In the genomic region with DNA sequence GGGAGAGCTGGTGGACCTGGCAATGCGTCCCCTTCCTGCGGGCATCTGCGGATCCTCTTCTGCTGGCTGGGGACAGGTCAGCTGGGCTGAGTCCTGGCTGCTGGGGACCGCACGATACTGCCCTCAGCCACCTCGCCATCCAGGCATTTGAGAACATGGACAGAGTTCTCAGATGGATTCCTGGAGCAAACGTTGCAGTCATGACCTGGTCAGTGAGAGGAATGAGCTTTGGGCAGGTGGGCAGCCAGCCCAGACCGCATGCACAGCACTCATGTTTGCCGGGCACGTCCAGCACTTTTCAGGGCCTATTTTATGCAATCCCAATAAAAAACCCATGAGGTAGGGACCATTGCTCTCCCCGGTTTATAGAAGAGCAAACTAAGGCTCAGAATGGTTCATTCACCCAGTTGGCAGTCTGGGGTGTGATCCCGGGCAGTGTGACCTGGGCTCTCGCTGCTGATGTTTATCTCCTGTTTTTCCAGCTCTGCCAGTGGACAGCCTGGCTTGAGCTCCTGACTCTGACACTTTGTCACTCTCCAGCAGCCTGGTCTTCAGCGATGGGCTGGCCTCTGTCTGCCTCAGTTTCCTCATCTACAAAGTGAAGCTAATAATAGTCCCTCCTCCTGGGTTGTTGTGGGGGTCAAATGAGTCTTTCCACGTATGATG, we compare ENCODE assay signal across 23 cellular contexts.
DNase-seq lines count a peak whose midpoint lies in the region; ATAC-seq and TF ChIP-seq lines count a peak whose summit lies in the region.
"Had no signal": no experiment of that assay in that cellular context is flagged by ENCODE, and none has a peak within 500 bp of the region (broad histone marks: within the 10 kb centered on the region; RNA-seq: fewer than 3 reads in every experiment).

No MANE protein-coding gene starts in this region.

- no peak overlapping the region for H3K9ac ChIP-seq in neuronal stem cell (ENCODE audit: low read depth, low read length, poor library complexity)

- H3K4me1 ChIP-seq in Peyer's patch = peaks cover 0 to 6% (median 0%) of the 10 kb centered on the region in 4 donors
- no peaks in the 10 kb centered on the region for H3K4me1 ChIP-seq in left lung
- peaks cover 0 to 5% of the 10 kb centered on the region in 2 donors for H3K4me1 ChIP-seq in neuronal stem cell (ENCODE audit: control insufficient read depth in 2 of 2, insufficient read depth in 1 of 2, low read depth in 1 of 2, low read length in 2 of 2)

- H2BK120ac ChIP-seq in neuronal stem cell (ENCODE audit: low read depth, low read length) = no peak overlapping the region

- DNase-seq in Peyer's patch (no peak), left lung (no peak), neuronal stem cell (ENCODE audit: low spot score) (no peak), NCI-H187 treated with DMSO at 0.1 percent for 48 hours (lab: John Stamatoyannopoulos, UW) (no peak), hippocampal formation (lab: John Stamatoyannopoulos, UW) (no peak), RKO (ENCODE audit: low spot score) (no peak)
- no peak for DNase-seq in stimulated activated CD4-positive, alpha-beta T cell treated with anti-CD3 and anti-CD28 coated beads, Interleukin-1b, Interleukin-23, amount 100 ng/mL, for 48 hours
- DNase-seq: Caco-2; CD4-positive, CD25-positive, alpha-beta regulatory T cell; DND-41; KG1; NCI-H1105; NCI-H2081 treated with DMSO at 0.1 percent for 48 hours; NCI-H446; NCI-H526; OCI-M1; Right ventricle myocardium superior had no signal

- no CpG with 5 or more reads among the region's 15 CpGs for WGBS in neuronal stem cell (ENCODE audit: extremely low coverage in 2 of 2, insufficient read length in 2 of 2, insufficient replicate concordance in 1 of 2), 2 donors

- no peaks in the 10 kb centered on the region for H3K79me1 ChIP-seq in neuronal stem cell (ENCODE audit: low read depth, low read length)

- H3K27ac ChIP-seq in Peyer's patch (peak overlapping the region in 3 of 4 donors; percentile 46 to 93 (median 78)), left lung (peak overlapping the region; percentile 59 to 78), neuronal stem cell (replicated peaks; ENCODE audit: low read length) (no peak overlapping the region)
- H3K27ac ChIP-seq: HL-60, SK-N-MC had no signal

- ATAC-seq in left lung = no peak
- ATAC-seq: GM12878, GM23338, HCT116, HepG2 had no signal

- no peak overlapping the region for H2BK5ac ChIP-seq in neuronal stem cell (ENCODE audit: low read length)

- H2BK15ac ChIP-seq in neuronal stem cell (ENCODE audit: low read length) = no peak overlapping the region

- H3K23ac ChIP-seq in neuronal stem cell (ENCODE audit: low read depth, low read length, poor library complexity) = peak overlapping the region; percentile 59

- TF ChIP-seq POLR2A in Peyer's patch (IDR thresholded peaks at IDR 0.05) = no peak

- no peak overlapping the region for H3K14ac ChIP-seq in neuronal stem cell (ENCODE audit: low read length)

- no peak for TF ChIP-seq CTCF in Peyer's patch (IDR thresholded peaks at IDR 0.05)
- TF ChIP-seq CTCF in left lung (IDR thresholded peaks at IDR 0.05) = no peak

- H3K4ac ChIP-seq in neuronal stem cell (ENCODE audit: low read length) = no peak overlapping the region

- H3K9me3 ChIP-seq in Peyer's patch (no peaks in the 10 kb centered on the region), left lung (no peaks in the 10 kb centered on the region), neuronal stem cell (replicated peaks in 1 of 2; ENCODE audit: control insufficient read depth in 2 of 2, insufficient read depth in 1 of 2, low read depth in 1 of 2, low read length in 2 of 2) (no peaks in the 10 kb centered on the region)
- H3K9me3 ChIP-seq: Caco-2 had no signal

- no peak overlapping the region for H4K91ac ChIP-seq in neuronal stem cell (ENCODE audit: low read depth, low read length, poor library complexity)

- no peak overlapping the region for H3K4me3 ChIP-seq in Peyer's patch
- no peak overlapping the region for H3K4me3 ChIP-seq in left lung
- no peak overlapping the region for H3K4me3 ChIP-seq in neuronal stem cell (ENCODE audit: low read length in 2 of 2)
- H3K4me3 ChIP-seq: GM12878, GM23338, SK-N-MC had no signal

- H2BK12ac ChIP-seq in neuronal stem cell (ENCODE audit: low read length) = peak overlapping the region; percentile 14

- intact Hi-C loops in left lung (cut with DNase I) = loop anchor here (10.0 kb wide), 1 partner anchor 321 kb away; the partner anchor contains the start of gene FOXF1 (in 2 of the 2)

- no peak overlapping the region for H3K4me2 ChIP-seq in neuronal stem cell (ENCODE audit: insufficient read depth, low read length, poor library complexity, severe bottlenecking)
- H3K4me2 ChIP-seq: GM23338 had no signal

- no peak overlapping the region for H2AK5ac ChIP-seq in neuronal stem cell (ENCODE audit: low read depth, low read length)

- no peak overlapping the region for H2AFZ ChIP-seq in neuronal stem cell (ENCODE audit: low read length)
- H2AFZ ChIP-seq: GM23338 had no signal

- H3K18ac ChIP-seq in neuronal stem cell (ENCODE audit: low read length) = no peak overlapping the region

- H4K8ac ChIP-seq in neuronal stem cell (ENCODE audit: low read depth, low read length) = no peak overlapping the region

- H3K36me3 ChIP-seq in Peyer's patch (no peaks in the 10 kb centered on the region), left lung (no peaks in the 10 kb centered on the region), neuronal stem cell (replicated peaks in 1 of 2; ENCODE audit: control insufficient read depth in 2 of 2, insufficient read depth in 2 of 2, low read length in 2 of 2) (no peaks in the 10 kb centered on the region)

- H3K27me3 ChIP-seq in Peyer's patch (no peaks in the 10 kb centered on the region), left lung (peaks cover 14 to 84% of the 10 kb centered on the region in 2 donors), neuronal stem cell (ENCODE audit: control insufficient read depth in 3 of 3, insufficient read depth in 3 of 3, low read depth in 1 of 3, low read length in 3 of 3) (peaks cover 0 to 85% (median 3%) of the 10 kb centered on the region in 3 experiments)
